In genomic region chrX:1281511-1281910, GRCh38 we compare ENCODE assay signal across 15 cellular contexts.
DNase-seq lines count a peak whose midpoint lies in the region; ATAC-seq and FAIRE-seq lines count a peak whose summit lies in the region.
"Had no signal": no experiment of that assay in that cellular context is flagged by ENCODE, and none has a peak within 500 bp of the region (broad histone marks: within the 10 kb centered on the region; RNA-seq: fewer than 3 reads in every experiment).

No MANE protein-coding gene starts in this region.

- in situ Hi-C loops in ACHN (cut with HindIII; ENCODE audit: low pct_ligation_motif_present, low pct_unique_long_range_greater_than_20kb, low sequenced_read_pairs) = no loop called here

- DNase-seq in ACHN (peak; percentile 52), GM18507 (ENCODE audit: extremely low spot score, insufficient read length, low read depth) (no peak), OCI-M1 (lab: John Stamatoyannopoulos, UW) (peak; percentile 1), foreskin melanocyte (peak; percentile 11), cerebellar cortex (ENCODE audit: low spot score) (no peak)
- no peak for DNase-seq in stimulated activated CD4-positive, alpha-beta T cell treated with anti-CD3 and anti-CD28 coated beads, Interleukin-4, amount 100 ng/mL, for 1 hour
- DNase-seq in T-helper 2 cell treated with Interferon-gamma antibody and Interleukin-4, amounts not matched to agents 5 μg/mL and 100 μg/mL, for 36 hours (ENCODE audit: low spot score) = no peak
- DNase-seq: activated CD8-positive, alpha-beta memory T cell treated with anti-CD3 and anti-CD28 coated beads, Interleukin-2, amount 50 U/mL, for 48 hours; activated naive CD4-positive, alpha-beta T cell treated with anti-CD3 and anti-CD28 coated beads, Interleukin-2, amount 50 U/mL, for 16 hours; DMS79 treated with DMSO at 0.1 percent for 48 hours; Kasumi-1; left lung; NCI-H2107 had no signal

- H3K4me1 Mint-ChIP-seq in T-helper 2 cell treated with Interferon-gamma antibody and Interleukin-4, amounts not matched to agents 5 μg/mL and 100 μg/mL, for 36 hours (ENCODE audit: low read depth) = no peaks in the 10 kb centered on the region

- ATAC-seq in GM21619 (IDR thresholded peaks at IDR 0.05; ENCODE audit: unreplicated experiment) = no peak
- ATAC-seq: left lung had no signal

- H3K36me3 Mint-ChIP-seq in T-helper 2 cell treated with Interferon-gamma antibody and Interleukin-4, amounts not matched to agents 5 μg/mL and 100 μg/mL, for 36 hours (ENCODE audit: low read depth) = no peaks in the 10 kb centered on the region

- no peak overlapping the region for H3K27ac Mint-ChIP-seq in T-helper 2 cell treated with Interferon-gamma antibody and Interleukin-4, amounts not matched to agents 5 μg/mL and 100 μg/mL, for 36 hours

- no peak overlapping the region for H3K4me3 Mint-ChIP-seq in T-helper 2 cell treated with Interferon-gamma antibody and Interleukin-4, amounts not matched to agents 5 μg/mL and 100 μg/mL, for 36 hours

- H3K9me3 Mint-ChIP-seq in T-helper 2 cell treated with Interferon-gamma antibody and Interleukin-4, amounts not matched to agents 5 μg/mL and 100 μg/mL, for 36 hours = no peaks in the 10 kb centered on the region

- peaks cover 24% of the 10 kb centered on the region for H3K27me3 Mint-ChIP-seq in T-helper 2 cell treated with Interferon-gamma antibody and Interleukin-4, amounts not matched to agents 5 μg/mL and 100 μg/mL, for 36 hours (ENCODE audit: low read depth)

- FAIRE-seq in GM18507 (lab: Jason Lieb, UNC) = peak; percentile 18
- FAIRE-seq: endothelial cell of umbilical vein had no signal

Comparison
In these comparisons a context has a peak if more than half of its experiments do, and no peak if none do; other contexts are left out.
1. DNase-seq: peak in ACHN (single experiment), OCI-M1 (single experiment) and foreskin melanocyte (single experiment); none in GM18507 (single experiment), stimulated activated CD4-positive, alpha-beta T cell treated with anti-CD3 and anti-CD28 coated beads, Interleukin-4, amount 100 ng/mL, for 1 hour (single experiment), T-helper 2 cell treated with Interferon-gamma antibody and Interleukin-4, amounts not matched to agents 5 μg/mL and 100 μg/mL, for 36 hours (single experiment) and cerebellar cortex (single experiment).